7 cellular contexts compared by ENCODE assay signal in the genomic region with DNA sequence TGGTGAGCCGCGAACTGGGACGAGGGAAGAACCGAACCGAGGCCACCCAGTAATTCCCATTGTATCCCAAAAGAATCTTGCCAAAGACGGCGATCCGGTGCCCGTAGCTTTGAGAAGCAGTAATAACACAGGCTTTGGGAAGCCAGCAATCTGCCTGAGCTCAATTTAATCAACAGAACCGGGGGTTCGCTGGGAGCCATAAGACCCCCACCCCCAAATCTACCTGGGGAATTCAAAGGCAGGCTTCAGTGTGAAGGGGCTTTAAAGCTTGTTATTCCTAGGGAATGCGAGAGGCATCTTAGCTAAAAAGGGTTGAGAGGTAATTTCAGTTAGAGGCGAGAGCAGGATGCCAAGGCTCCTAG. TPM values are rescaled to one million over a fixed set of nuclear protein-coding genes. Genes with fewer than 3 reads are reported as not detected.
A peak's percentile ranks its signal among the peaks of the same experiment; 100 is the strongest.
DNase-seq lines count a peak whose midpoint lies in the region; ATAC-seq and TF ChIP-seq lines count a peak whose summit lies in the region.
"Not testable (repeated sequence)": the region's sequence is repeated elsewhere in the genome, so short reads cannot be mapped to it uniquely, and the experiment has no call there.

No MANE protein-coding gene starts in this region.

- H3K27ac Mint-ChIP-seq in CD8-positive, alpha-beta memory T cell: peak overlapping the region in 5 of 8 donors; percentile 56 to 81 (median 79)
- H3K27ac Mint-ChIP-seq in activated CD4-positive, alpha-beta memory T cell treated with anti-CD3 and anti-CD28 coated beads for 36 hours: peak overlapping the region; percentile 100
- H3K27ac Mint-ChIP-seq in activated naive CD8-positive, alpha-beta T cell treated with anti-CD3 and anti-CD28 coated beads for 36 hours: peak overlapping the region; percentile 64
- H3K27ac Mint-ChIP-seq in naive B cell: peak overlapping the region in 5 of 6 donors; percentile 41 to 94 (median 56)

- peak overlapping the region; percentile 59 for H3K9ac ChIP-seq in skeletal muscle satellite cell (ENCODE audit: low read depth, low read length)

- 88% methylated on average over 12 of the region's 13 CpGs for WGBS in esophagus muscularis mucosa

- TF ChIP-seq EP300 in esophagus muscularis mucosa (IDR thresholded peaks at IDR 0.05): not testable (repeated sequence)

- not testable (repeated sequence) for H3K27ac ChIP-seq in CD8-positive, alpha-beta memory T cell (ENCODE audit: low read depth, low read length)
- H3K27ac ChIP-seq in KOPT-K1 (ENCODE audit: low read depth, low read length, poor library complexity, severe bottlenecking): peak overlapping the region; percentile 79
- H3K27ac ChIP-seq in esophagus muscularis mucosa (replicated peaks in 1 of 4): peak overlapping the region in 3 of 4 donors; percentile 66 to 83 (median 76)

- not testable (repeated sequence) for TF ChIP-seq CTCF in esophagus muscularis mucosa (IDR thresholded peaks at IDR 0.05)

- CTCF ChIA-PET in CD8-positive, alpha-beta memory T cell (lab: Charles Lee): interaction anchor here (0.9 to 12.8 kb wide), 6 partner anchors 13 to 102 kb away, joined by 4 to 298 read pairs (median 14); partner anchors contain the start of gene BANP
- CTCF ChIA-PET in activated CD4-positive, alpha-beta memory T cell treated with anti-CD3 and anti-CD28 coated beads for 36 hours (lab: Charles Lee): interaction anchor here (1.2 to 15.0 kb wide), 4 partner anchors 18 to 104 kb away, joined by 3 to 275 read pairs (median 118); partner anchors contain the start of gene KLHDC4

- H3K9me3 Mint-ChIP-seq in CD8-positive, alpha-beta memory T cell; activated CD4-positive, alpha-beta memory T cell treated with anti-CD3 and anti-CD28 coated beads for 36 hours; activated naive CD8-positive, alpha-beta T cell treated with anti-CD3 and anti-CD28 coated beads for 36 hours; naive B cell: not testable (repeated sequence)

- peaks cover 0 to 12% (median 0%) of the 10 kb centered on the region in 3 donors for H3K36me3 Mint-ChIP-seq in CD8-positive, alpha-beta memory T cell
- peaks cover 36% of the 10 kb centered on the region for H3K36me3 Mint-ChIP-seq in activated CD4-positive, alpha-beta memory T cell treated with anti-CD3 and anti-CD28 coated beads for 36 hours
- peaks cover 34% of the 10 kb centered on the region for H3K36me3 Mint-ChIP-seq in activated naive CD8-positive, alpha-beta T cell treated with anti-CD3 and anti-CD28 coated beads for 36 hours
- H3K36me3 Mint-ChIP-seq in naive B cell: not testable (repeated sequence)

- H3K4me1 ChIP-seq in CD8-positive, alpha-beta memory T cell (ENCODE audit: insufficient read depth, low read length): peaks cover 34% of the 10 kb centered on the region
- H3K4me1 ChIP-seq in esophagus muscularis mucosa: peaks cover 7 to 50% (median 34%) of the 10 kb centered on the region in 4 donors
- peaks cover 41% of the 10 kb centered on the region for H3K4me1 ChIP-seq in skeletal muscle satellite cell (ENCODE audit: control insufficient read depth, insufficient read depth, low read length)

- H3K9me3 ChIP-seq in CD8-positive, alpha-beta memory T cell (ENCODE audit: low read length); KOPT-K1 (ENCODE audit: insufficient read depth, low read length, poor library complexity, severe bottlenecking); esophagus muscularis mucosa; skeletal muscle satellite cell (replicated peaks; ENCODE audit: low read length): not testable (repeated sequence)

- intact Hi-C loops in activated CD4-positive, alpha-beta memory T cell treated with anti-CD3 and anti-CD28 coated beads for 36 hours (cut with micrococcal nuclease): loop anchor here (10.0 kb wide), 3 partner anchors 375 to 585 kb away; partner anchors contain the start of genes FBXO31, ZCCHC14 and ZFPM1
- intact Hi-C loops in esophagus muscularis mucosa (cut with DNase I): not testable (repeated sequence)

- H3K4me1 Mint-ChIP-seq in CD8-positive, alpha-beta memory T cell: peaks cover 42 to 52% (median 50%) of the 10 kb centered on the region in 3 donors
- H3K4me1 Mint-ChIP-seq in activated CD4-positive, alpha-beta memory T cell treated with anti-CD3 and anti-CD28 coated beads for 36 hours (ENCODE audit: low read depth): peaks cover 53% of the 10 kb centered on the region
- peaks cover 50% of the 10 kb centered on the region for H3K4me1 Mint-ChIP-seq in activated naive CD8-positive, alpha-beta T cell treated with anti-CD3 and anti-CD28 coated beads for 36 hours
- peaks cover 16 to 25% (median 24%) of the 10 kb centered on the region in 3 donors for H3K4me1 Mint-ChIP-seq in naive B cell

- POLR2A ChIA-PET in CD8-positive, alpha-beta memory T cell (lab: Charles Lee): interaction anchor here (0.9 to 2.1 kb wide), 5 partner anchors 14 to 104 kb away, joined by 5 to 17 read pairs (median 8); partner anchors contain the start of genes BANP and KLHDC4
- POLR2A ChIA-PET in activated CD4-positive, alpha-beta memory T cell treated with anti-CD3 and anti-CD28 coated beads for 36 hours (lab: Charles Lee): interaction anchor here (0.8 to 7.5 kb wide), 7 partner anchors 14 to 585 kb away, joined by 5 to 103 read pairs (median 20); partner anchors contain the start of gene KLHDC4

- H3K4me3 ChIP-seq in CD8-positive, alpha-beta memory T cell (ENCODE audit: low read length); esophagus muscularis mucosa; skeletal muscle satellite cell (ENCODE audit: low read length): not testable (repeated sequence)

- ATAC-seq in naive B cell (ENCODE audit: low read depth in 2 of 2): not testable (repeated sequence)

- H3K36me3 ChIP-seq in CD8-positive, alpha-beta memory T cell (ENCODE audit: insufficient read depth, low read length); KOPT-K1 (ENCODE audit: insufficient read depth, low read length); esophagus muscularis mucosa; skeletal muscle satellite cell (ENCODE audit: insufficient read depth, low read length): not testable (repeated sequence)

- peak overlapping the region; percentile 24 to 68 (median 62) for H3K4me3 Mint-ChIP-seq in CD8-positive, alpha-beta memory T cell
- peak overlapping the region; percentile 35 for H3K4me3 Mint-ChIP-seq in activated CD4-positive, alpha-beta memory T cell treated with anti-CD3 and anti-CD28 coated beads for 36 hours
- peak overlapping the region; percentile 24 for H3K4me3 Mint-ChIP-seq in activated naive CD8-positive, alpha-beta T cell treated with anti-CD3 and anti-CD28 coated beads for 36 hours
- H3K4me3 Mint-ChIP-seq in naive B cell: peak overlapping the region; percentile 15 to 70 (median 58)

- not testable (repeated sequence) for H3K27me3 Mint-ChIP-seq in CD8-positive, alpha-beta memory T cell; activated CD4-positive, alpha-beta memory T cell treated with anti-CD3 and anti-CD28 coated beads for 36 hours; activated naive CD8-positive, alpha-beta T cell treated with anti-CD3 and anti-CD28 coated beads for 36 hours
- H3K27me3 Mint-ChIP-seq in naive B cell: peaks cover 6 to 21% (median 8%) of the 10 kb centered on the region in 3 donors

- DNase-seq in CD8-positive, alpha-beta memory T cell; activated CD4-positive, alpha-beta memory T cell treated with anti-CD3 and anti-CD28 coated beads for 36 hours; activated naive CD8-positive, alpha-beta T cell treated with anti-CD3 and anti-CD28 coated beads for 36 hours; esophagus muscularis mucosa (ENCODE audit: extremely low spot score); naive B cell: not testable (repeated sequence)

- not testable (repeated sequence) for H3K4me2 ChIP-seq in skeletal muscle satellite cell (ENCODE audit: low read length)

- not testable (repeated sequence) for H3K27me3 ChIP-seq in CD8-positive, alpha-beta memory T cell (ENCODE audit: insufficient read depth, low read length, poor library complexity, severe bottlenecking); skeletal muscle satellite cell (ENCODE audit: control insufficient read depth, insufficient read depth, low read length)
- H3K27me3 ChIP-seq in esophagus muscularis mucosa: peaks cover 0 to 31% (median 0%) of the 10 kb centered on the region in 4 donors

- not testable (repeated sequence) for TF ChIP-seq POLR2A in esophagus muscularis mucosa (IDR thresholded peaks at IDR 0.05; ENCODE audit: low read depth)

RNA-seq across cellular contexts. Expression of gene SLC7A5, which starts 0.7 kb away (rescaled TPM):
- total RNA-seq in CD8-positive, alpha-beta memory T cell: 100 to 1,000 TPM; 366 to 383 TPM
- 20.7 TPM for polyA plus RNA-seq in CD8-positive, alpha-beta memory T cell
- total RNA-seq in activated CD4-positive, alpha-beta memory T cell treated with anti-CD3 and anti-CD28 coated beads for 36 hours: 100 to 1,000 TPM; 262 TPM
- 100 to 1,000 TPM; 298 to 301 TPM for total RNA-seq in activated naive CD8-positive, alpha-beta T cell treated with anti-CD3 and anti-CD28 coated beads for 36 hours
- 10 to 100 TPM in 1 of 4 donors, 1 to 10 TPM in 3; 3.3 to 17.7 (median 4.3) TPM for total RNA-seq in esophagus muscularis mucosa
- 1 to 10 TPM in 4 of 6 donors, under 1 TPM in 2; 0.56 to 2.2 (median 1.7) TPM for polyA plus RNA-seq in naive B cell (ENCODE audit: low read depth in 6 of 6)
- total RNA-seq in skeletal muscle satellite cell (2012; rRNA removed): 33.2 and 37.4 TPM in 2 replicates

Comparison
In these comparisons a context has a peak if more than half of its experiments do, and no peak if none do; other contexts are left out.
1. RNA of gene SLC7A5, which starts 0.7 kb away (total RNA-seq): 366 to 383 TPM in CD8-positive, alpha-beta memory T cell, 298 to 301 TPM in activated naive CD8-positive, alpha-beta T cell treated with anti-CD3 and anti-CD28 coated beads for 36 hours and 262 TPM in activated CD4-positive, alpha-beta memory T cell treated with anti-CD3 and anti-CD28 coated beads for 36 hours; 3.3 to 17.7 TPM in esophagus muscularis mucosa; every median in the first group is over 10 times any median in the second.
2. Peak in every context shown above with its lines, with median percentiles within 50 percentile points of each other: H3K27ac Mint-ChIP-seq and H3K4me3 Mint-ChIP-seq.